In the genomic region with DNA sequence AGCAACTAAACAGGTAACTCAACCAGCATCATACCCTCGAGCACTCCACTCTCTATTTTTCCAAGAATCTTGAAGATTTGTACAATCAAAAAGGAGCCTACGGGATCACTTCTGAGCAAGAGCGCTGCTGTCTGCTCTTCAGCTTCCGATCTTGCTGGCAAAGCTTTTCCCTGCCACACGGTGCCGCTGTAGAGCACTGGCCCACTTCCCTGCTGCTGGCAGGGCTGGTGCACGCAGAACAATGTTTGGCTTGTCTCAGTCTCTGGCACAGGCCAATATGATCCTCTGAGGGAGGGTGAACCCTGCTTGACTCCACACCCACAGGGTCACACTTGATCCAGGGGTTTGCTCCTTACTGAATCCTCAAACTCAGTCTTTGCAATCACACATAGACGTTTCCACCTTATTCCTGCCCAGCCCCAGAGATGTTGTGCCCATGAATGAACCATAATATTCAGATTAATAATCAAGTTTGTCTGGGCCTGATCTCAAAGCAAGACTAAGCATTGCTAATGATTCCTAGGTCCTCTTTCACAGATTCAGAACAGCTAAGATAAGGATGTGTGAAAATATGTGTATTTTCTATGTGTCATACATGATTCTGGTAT, we compare ENCODE assay signal across 8 cellular contexts.
DNase-seq lines count a peak whose midpoint lies in the region; ATAC-seq, FAIRE-seq and TF ChIP-seq lines count a peak whose summit lies in the region.

No MANE protein-coding gene starts in this region.

- H3K9ac ChIP-seq in parathyroid adenoma = no peak overlapping the region

- peak; percentile 76 for ATAC-seq in HG02763 (IDR thresholded peaks at IDR 0.05; ENCODE audit: unreplicated experiment)

- CTCF ChIA-PET in PC-9 (lab: Charles Lee) = no interaction called here

- no TSS peak for BruUV-seq in PC-9 (replicated peaks; lab: Mats Ljungman, UMichigan)

- H3K36me3 ChIP-seq in parathyroid adenoma (ENCODE audit: control insufficient read depth, insufficient read depth, low read length) (no peaks in the 10 kb centered on the region), PC-9 (ENCODE audit: low read depth) (no peaks in the 10 kb centered on the region)

- H3K4me1 ChIP-seq in parathyroid adenoma (peaks cover 35% of the 10 kb centered on the region), PC-9 (replicated peaks; ENCODE audit: insufficient read depth) (peaks cover 31% of the 10 kb centered on the region)

- DNase-seq in A172 (ENCODE audit: low spot score) = peak; percentile 35
- peak; percentile 11 for DNase-seq in GM12892 (ENCODE audit: insufficient read length)
- peak; percentile 56 for DNase-seq in NCI-H2107 treated with DMSO at 0.1 percent for 48 hours (lab: John Stamatoyannopoulos, UW; ENCODE audit: unreplicated experiment)
- peak; percentile 46 to 65 for DNase-seq in activated T-cell treated with anti-CD3 and anti-CD28 coated beads, Interleukin-2, amount 50 U/mL, for 48 hours
- DNase-seq in germinal center (ENCODE audit: low spot score) = peak; percentile 44
- no peak for DNase-seq in PC-9

- H4K20me1 ChIP-seq in PC-9 (ENCODE audit: insufficient read depth) = no peaks in the 10 kb centered on the region

- TF ChIP-seq POLR2A in GM12892 (IDR thresholded peaks at IDR 0.05; ENCODE audit: low read depth, low read length) = no peak

- no peaks in the 10 kb centered on the region for H3K79me2 ChIP-seq in parathyroid adenoma
- H3K79me2 ChIP-seq in PC-9 (ENCODE audit: low read depth) = no peaks in the 10 kb centered on the region

- H3K27me3 ChIP-seq in parathyroid adenoma (ENCODE audit: control insufficient read depth, insufficient read depth, low read length) (no peaks in the 10 kb centered on the region), PC-9 (ENCODE audit: insufficient read depth, low read depth) (no peaks in the 10 kb centered on the region)

- peak overlapping the region; percentile 15 for H3K27ac ChIP-seq in parathyroid adenoma
- H3K27ac ChIP-seq in PC-9 = no peak overlapping the region

- H2AFZ ChIP-seq in parathyroid adenoma (peak overlapping the region; percentile 50), PC-9 (no peak overlapping the region)

- H3K4me2 ChIP-seq in parathyroid adenoma (ENCODE audit: low read length) (no peak overlapping the region), PC-9 (no peak overlapping the region)

- H3K9me2 ChIP-seq in PC-9 (ENCODE audit: insufficient read depth) = no peaks in the 10 kb centered on the region

- H3K4me3 ChIP-seq in parathyroid adenoma (ENCODE audit: low read depth, low read length) (no peak overlapping the region), PC-9 (no peak overlapping the region)

- FAIRE-seq in GM12892 (lab: Jason Lieb, UNC) = peak; percentile 98

- no peaks in the 10 kb centered on the region for H3K9me3 ChIP-seq in parathyroid adenoma (ENCODE audit: control insufficient read depth, low read length)
- no peaks in the 10 kb centered on the region for H3K9me3 ChIP-seq in PC-9 (ENCODE audit: insufficient read depth, low read depth)

- intact Hi-C loops in PC-9 (cut with micrococcal nuclease; ENCODE audit: unreplicated experiment) = loop anchor here (5.0 kb wide), 1 partner anchor 788 kb away; no protein-coding TSS in a partner anchor

- peaks cover 25% of the 10 kb centered on the region; the same call in 1 of the 2 replicates for H3F3A ChIP-seq in PC-9 (ENCODE audit: insufficient read depth, low read depth)

- POLR2A ChIA-PET in PC-9 (lab: Charles Lee; ENCODE audit: unreplicated experiment) = interaction anchor here (0.5 kb wide), 1 partner anchor 1365 kb away, joined by 22 read pairs; no protein-coding TSS in a partner anchor

- TF ChIP-seq CTCF in parathyroid adenoma (IDR thresholded peaks at IDR 0.05) (peak; percentile 82), PC-9 (conservative IDR thresholded peaks at IDR 0.05) (no peak; the same call in 1 of the 2 replicates)

Comparison
In these comparisons a context has a peak if more than half of its experiments do, and no peak if none do; other contexts are left out.
1. DNase-seq: peak in A172 (single experiment), GM12892 (single experiment), NCI-H2107 treated with DMSO at 0.1 percent for 48 hours (single experiment), activated T-cell treated with anti-CD3 and anti-CD28 coated beads, Interleukin-2, amount 50 U/mL, for 48 hours (2 of 2) and germinal center (single experiment); none in PC-9 (0 of 2).